In the genomic region with DNA sequence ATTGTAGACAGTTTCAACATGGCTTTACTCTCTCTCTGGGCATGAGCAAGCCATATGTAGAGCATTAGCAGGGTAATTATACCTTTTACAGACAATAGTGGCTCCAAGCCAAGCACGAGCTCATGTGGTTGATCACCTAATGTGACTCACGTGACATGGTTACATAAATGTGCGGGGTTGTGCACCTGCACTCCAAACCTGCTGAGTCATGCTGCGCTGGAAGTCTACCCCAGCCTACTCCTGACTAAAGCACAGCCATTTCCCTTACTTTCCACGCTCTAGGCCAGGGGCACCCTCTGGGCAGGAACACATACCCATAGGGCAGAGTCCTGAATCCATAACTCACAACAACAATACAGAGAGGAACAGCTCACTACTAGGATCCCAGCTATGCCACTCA, we compare ENCODE assay signal across 17 cellular contexts.
DNase-seq lines count a peak whose midpoint lies in the region; ATAC-seq and TF ChIP-seq lines count a peak whose summit lies in the region.
"Had no signal": no experiment of that assay in that cellular context is flagged by ENCODE, and none has a peak within 500 bp of the region (broad histone marks: within the 10 kb centered on the region; RNA-seq: fewer than 3 reads in every experiment).

No MANE protein-coding gene starts in this region.

- no peak overlapping the region for H2BK5ac ChIP-seq in mesenchymal stem cell (ENCODE audit: low read depth, low read length, poor library complexity, severe bottlenecking)

- H2AK5ac ChIP-seq in mesenchymal stem cell (ENCODE audit: low read length, severe bottlenecking) = no peak overlapping the region

- H3K9me2 ChIP-seq in GM23338 (ENCODE audit: insufficient read depth) = peaks cover 15% of the 10 kb centered on the region; the same call in 1 of the 2 replicates

- TF ChIP-seq CTCF in GM23338 (conservative IDR thresholded peaks at IDR 0.05; ENCODE audit: low read depth in 2 of 2) (no peak), fibroblast of lung (conservative IDR thresholded peaks at IDR 0.05 in 1 of 2, IDR thresholded peaks at IDR 0.05 in 1 of 2; ENCODE audit: low read depth in 1 of 2, low read length in 2 of 2) (no peak)

- H3K4me1 ChIP-seq in GM23338 (ENCODE audit: insufficient read depth) (no peaks in the 10 kb centered on the region), fibroblast of lung (ENCODE audit: control insufficient read depth, extremely low read depth, insufficient read depth, low read length) (no peaks in the 10 kb centered on the region), mesenchymal stem cell (ENCODE audit: control insufficient read depth, insufficient read depth, low read depth, low read length) (peaks cover 5% of the 10 kb centered on the region)
- H3K4me1 ChIP-seq: BLaER1, right atrium auricular region had no signal

- POLR2A ChIA-PET in activated CD4-positive, alpha-beta memory T cell treated with anti-CD3 and anti-CD28 coated beads for 36 hours (lab: Charles Lee) = no interaction called here

- H3K4me1 Mint-ChIP-seq in GM23338 = no peaks in the 10 kb centered on the region
- H3K4me1 Mint-ChIP-seq in activated CD4-positive, alpha-beta memory T cell treated with anti-CD3 and anti-CD28 coated beads for 36 hours (ENCODE audit: low read depth) = no peaks in the 10 kb centered on the region
- H3K4me1 Mint-ChIP-seq: endodermal cell; naive thymus-derived CD8-positive, alpha-beta T cell had no signal

- H3K4me2 ChIP-seq in GM23338 (no peak overlapping the region), fibroblast of lung (ENCODE audit: extremely low read depth, insufficient read depth, low read length) (no peak overlapping the region), mesenchymal stem cell (ENCODE audit: low read length, poor library complexity, severe bottlenecking) (no peak overlapping the region)
- H3K4me2 ChIP-seq: BLaER1 had no signal

- H4K8ac ChIP-seq in mesenchymal stem cell (ENCODE audit: low read length) = no peak overlapping the region

- intact Hi-C loops in activated CD4-positive, alpha-beta memory T cell treated with anti-CD3 and anti-CD28 coated beads for 36 hours (cut with micrococcal nuclease) = no loop called here

- H3K9me3 ChIP-seq in fibroblast of lung (ENCODE audit: control insufficient read depth, insufficient read depth, low read depth, low read length) = no peaks in the 10 kb centered on the region
- H3K9me3 ChIP-seq in mesenchymal stem cell (ENCODE audit: control insufficient read depth, low read length) = peaks cover 13% of the 10 kb centered on the region
- H3K9me3 ChIP-seq: right atrium auricular region had no signal

- H2BK120ac ChIP-seq in mesenchymal stem cell (ENCODE audit: low read depth, low read length) = no peak overlapping the region

- H2AFZ ChIP-seq in GM23338 = no peak overlapping the region
- no peak overlapping the region for H2AFZ ChIP-seq in fibroblast of lung (ENCODE audit: low read length)
- H2AFZ ChIP-seq in mesenchymal stem cell (ENCODE audit: low read depth, low read length) = no peak overlapping the region

- peaks cover 4% of the 10 kb centered on the region for H3K27me3 Mint-ChIP-seq in GM23338 (ENCODE audit: insufficient read depth, low read depth, poor library complexity)
- no peaks in the 10 kb centered on the region for H3K27me3 Mint-ChIP-seq in activated CD4-positive, alpha-beta memory T cell treated with anti-CD3 and anti-CD28 coated beads for 36 hours
- H3K27me3 Mint-ChIP-seq: naive thymus-derived CD8-positive, alpha-beta T cell had no signal

- H3K9me3 Mint-ChIP-seq in GM23338 = peaks cover 46% of the 10 kb centered on the region
- H3K9me3 Mint-ChIP-seq in activated CD4-positive, alpha-beta memory T cell treated with anti-CD3 and anti-CD28 coated beads for 36 hours = peaks cover 40% of the 10 kb centered on the region

- no peak overlapping the region for H3K18ac ChIP-seq in mesenchymal stem cell (ENCODE audit: low read depth in 1 of 2, low read length in 2 of 2)

- peaks cover 59% of the 10 kb centered on the region for H3K36me3 Mint-ChIP-seq in GM23338 (ENCODE audit: low read depth)
- H3K36me3 Mint-ChIP-seq in activated CD4-positive, alpha-beta memory T cell treated with anti-CD3 and anti-CD28 coated beads for 36 hours = peaks cover 45% of the 10 kb centered on the region

- no peak overlapping the region for H3K9ac ChIP-seq in fibroblast of lung (ENCODE audit: insufficient read depth, low read length)
- H3K9ac ChIP-seq in mesenchymal stem cell (ENCODE audit: low read length) = no peak overlapping the region
- H3K9ac ChIP-seq: BLaER1 had no signal

- in situ Hi-C loops in ACHN (cut with HindIII; ENCODE audit: low pct_ligation_motif_present, low pct_unique_long_range_greater_than_20kb, low sequenced_read_pairs) = no loop called here

- ATAC-seq in GM23338 = no peak
- no peak for ATAC-seq in GM19397 (IDR thresholded peaks at IDR 0.05; ENCODE audit: unreplicated experiment)
- ATAC-seq: left colon; naive thymus-derived CD8-positive, alpha-beta T cell; stimulated activated naive CD8-positive, alpha-beta T cell treated with anti-CD3 and anti-CD28 coated beads, Interleukin-15, Interleukin-2, amounts not matched to agents 100 U/mL and 50 U/mL, for 24 hours had no signal

- no peak overlapping the region for H3K4me3 ChIP-seq in GM23338
- no peak overlapping the region for H3K4me3 ChIP-seq in fibroblast of lung (replicated peaks in 1 of 4; ENCODE audit: control extremely low read depth in 1 of 4, insufficient read depth in 1 of 4, low read depth in 3 of 4, low read length in 4 of 4)
- no peak overlapping the region for H3K4me3 ChIP-seq in mesenchymal stem cell (ENCODE audit: insufficient read depth in 1 of 2, low read depth in 1 of 2, low read length in 2 of 2)
- H3K4me3 ChIP-seq: BLaER1, right atrium auricular region had no signal

- H3K79me2 ChIP-seq in GM23338 (replicated peaks; ENCODE audit: insufficient read depth) (no peaks in the 10 kb centered on the region), fibroblast of lung (ENCODE audit: control insufficient read depth, insufficient read depth, low read length) (no peaks in the 10 kb centered on the region)

- no peaks in the 10 kb centered on the region for H3F3A ChIP-seq in GM23338 (replicated peaks; ENCODE audit: low read depth)

- H3K27ac ChIP-seq in GM23338 (ENCODE audit: low read depth) (no peak overlapping the region), fibroblast of lung (ENCODE audit: insufficient read depth, low read length) (no peak overlapping the region), mesenchymal stem cell (ENCODE audit: low read length, poor library complexity, severe bottlenecking) (no peak overlapping the region)
- H3K27ac ChIP-seq: BLaER1, right atrium auricular region had no signal

- H3K79me1 ChIP-seq in mesenchymal stem cell (replicated peaks; ENCODE audit: low read length, poor library complexity, severe bottlenecking) = peaks cover 25% of the 10 kb centered on the region

- H3K36me3 ChIP-seq in GM23338 (ENCODE audit: insufficient read depth) (no peaks in the 10 kb centered on the region), fibroblast of lung (ENCODE audit: control insufficient read depth, insufficient read depth, low read length) (no peaks in the 10 kb centered on the region), mesenchymal stem cell (ENCODE audit: control insufficient read depth in 1 of 2, insufficient read depth in 2 of 2, low read depth in 1 of 2, low read length in 2 of 2) (peaks cover 29 to 46% of the 10 kb centered on the region in 2 experiments)
- H3K36me3 ChIP-seq: right atrium auricular region had no signal

- H3K27me3 ChIP-seq in GM23338 (ENCODE audit: insufficient read depth) (no peaks in the 10 kb centered on the region), fibroblast of lung (ENCODE audit: control insufficient read depth, insufficient read depth, low read length) (no peaks in the 10 kb centered on the region), mesenchymal stem cell (ENCODE audit: control insufficient read depth in 1 of 2, insufficient read depth in 1 of 2, low read length in 2 of 2) (no peaks in the 10 kb centered on the region)
- H3K27me3 ChIP-seq: BLaER1, right atrium auricular region had no signal

- no peaks in the 10 kb centered on the region for H4K20me1 ChIP-seq in GM23338 (replicated peaks; ENCODE audit: insufficient read depth)
- H4K20me1 ChIP-seq in fibroblast of lung (ENCODE audit: control insufficient read depth, extremely low read depth, insufficient read depth, low read length) = no peaks in the 10 kb centered on the region
- H4K20me1 ChIP-seq: BLaER1 had no signal

- no peak overlapping the region for H4K91ac ChIP-seq in mesenchymal stem cell (ENCODE audit: low read length)

- H3K14ac ChIP-seq in mesenchymal stem cell (ENCODE audit: low read length in 2 of 2) = no peak overlapping the region

- no peak overlapping the region for H3K23ac ChIP-seq in mesenchymal stem cell (ENCODE audit: low read length in 2 of 2)

- no peak overlapping the region for H3K27ac Mint-ChIP-seq in GM23338
- no peak overlapping the region for H3K27ac Mint-ChIP-seq in activated CD4-positive, alpha-beta memory T cell treated with anti-CD3 and anti-CD28 coated beads for 36 hours
- H3K27ac Mint-ChIP-seq: endodermal cell had no signal

- CTCF ChIA-PET in activated CD4-positive, alpha-beta memory T cell treated with anti-CD3 and anti-CD28 coated beads for 36 hours (lab: Charles Lee) = no interaction called here

- H3K4me3 Mint-ChIP-seq in GM23338 = no peak overlapping the region
- no peak overlapping the region for H3K4me3 Mint-ChIP-seq in activated CD4-positive, alpha-beta memory T cell treated with anti-CD3 and anti-CD28 coated beads for 36 hours
- H3K4me3 Mint-ChIP-seq: endodermal cell; naive thymus-derived CD8-positive, alpha-beta T cell had no signal

- WGBS in mesenchymal stem cell = 98% methylated on average over 5 of the region's 5 CpGs

- no peak overlapping the region for H3K4ac ChIP-seq in mesenchymal stem cell (ENCODE audit: low read depth in 1 of 2, low read length in 2 of 2)

- H2BK15ac ChIP-seq in mesenchymal stem cell (ENCODE audit: low read depth, poor library complexity, severe bottlenecking) = no peak overlapping the region

- DNase-seq in ACHN = peak; percentile 22
- peak; percentile 33 for DNase-seq in GM23338 (ENCODE audit: low spot score)
- peak; percentile 48 for DNase-seq in RKO (ENCODE audit: low spot score)
- DNase-seq in fibroblast of lung (ENCODE audit: low read depth in 2 of 2) = peak; percentile 7 to 60
- no peak for DNase-seq in activated CD4-positive, alpha-beta memory T cell treated with anti-CD3 and anti-CD28 coated beads for 36 hours
- DNase-seq in mesenchymal stem cell = no peak
- no peak for DNase-seq in stimulated activated CD8-positive, alpha-beta memory T cell treated with anti-CD3 and anti-CD28 coated beads, Interleukin-4, amount 100 ng/mL, for 48 hours
- DNase-seq: activated effector memory CD4-positive, alpha-beta T cell treated with anti-CD3 and anti-CD28 coated beads, Interleukin-2, amount 50 U/mL, for 16 hours; endodermal cell; left colon; NCI-H1092; NCI-H524; stimulated activated naive CD8-positive, alpha-beta T cell treated with anti-CD3 and anti-CD28 coated beads, Interleukin-15, Interleukin-2, amounts not matched to agents 100 U/mL and 50 U/mL, for 24 hours had no signal

- no peak overlapping the region for H2BK12ac ChIP-seq in mesenchymal stem cell (ENCODE audit: low read length in 2 of 2)

Comparison
In these comparisons a context has a peak if more than half of its experiments do, and no peak if none do; other contexts are left out.
1. DNase-seq: peak in ACHN (single experiment), GM23338 (single experiment), RKO (single experiment) and fibroblast of lung (2 of 2); none in activated CD4-positive, alpha-beta memory T cell treated with anti-CD3 and anti-CD28 coated beads for 36 hours (single experiment), mesenchymal stem cell (single experiment) and stimulated activated CD8-positive, alpha-beta memory T cell treated with anti-CD3 and anti-CD28 coated beads, Interleukin-4, amount 100 ng/mL, for 48 hours (single experiment).